12 cellular contexts compared by ENCODE assay signal in genomic region chr7:113657603-113658002, GRCh38.
DNase-seq lines count a peak whose midpoint lies in the region; ATAC-seq and TF ChIP-seq lines count a peak whose summit lies in the region.
"Had no signal": no experiment of that assay in that cellular context is flagged by ENCODE, and none has a peak within 500 bp of the region (broad histone marks: within the 10 kb centered on the region; RNA-seq: fewer than 3 reads in every experiment).

No MANE protein-coding gene starts in this region.

- TF ChIP-seq CTCF in RWPE1 (conservative IDR thresholded peaks at IDR 0.05; ENCODE audit: low read depth), result no peak

- peak; percentile 11 for DNase-seq in ELR (ENCODE audit: low read depth)
- no peak for DNase-seq in ureter (ENCODE audit: low spot score)
- no peak for DNase-seq in RWPE1 (ENCODE audit: low spot score)
- no peak for DNase-seq in activated CD4-positive, alpha-beta T cell treated with anti-CD3 and anti-CD28 coated beads for 1 hour
- no peak for DNase-seq in OCI-M2 (lab: John Stamatoyannopoulos, UW; ENCODE audit: unreplicated experiment)
- DNase-seq: aorta; effector memory CD8-positive, alpha-beta T cell; HFFc6; testis had no signal

- POLR2A ChIA-PET in RWPE1 (lab: Yijun Ruan, JAX; ENCODE audit: low non-redundant PET), result no interaction called here

- ATAC-seq in GM19395 (IDR thresholded peaks at IDR 0.05; ENCODE audit: unreplicated experiment), result peak; percentile 100
- ATAC-seq in HG02763 (IDR thresholded peaks at IDR 0.05; ENCODE audit: unreplicated experiment), result peak; percentile 85
- peak; percentile 98 for ATAC-seq in HG03520 (IDR thresholded peaks at IDR 0.05; ENCODE audit: unreplicated experiment)
- ATAC-seq: effector memory CD8-positive, alpha-beta T cell had no signal

- CTCF ChIA-PET in RWPE1 (lab: Yijun Ruan, JAX), result no interaction called here

- H3K27ac ChIP-seq in RWPE1, result no peak overlapping the region
- H3K27ac ChIP-seq: testis had no signal
